In the genomic region with DNA sequence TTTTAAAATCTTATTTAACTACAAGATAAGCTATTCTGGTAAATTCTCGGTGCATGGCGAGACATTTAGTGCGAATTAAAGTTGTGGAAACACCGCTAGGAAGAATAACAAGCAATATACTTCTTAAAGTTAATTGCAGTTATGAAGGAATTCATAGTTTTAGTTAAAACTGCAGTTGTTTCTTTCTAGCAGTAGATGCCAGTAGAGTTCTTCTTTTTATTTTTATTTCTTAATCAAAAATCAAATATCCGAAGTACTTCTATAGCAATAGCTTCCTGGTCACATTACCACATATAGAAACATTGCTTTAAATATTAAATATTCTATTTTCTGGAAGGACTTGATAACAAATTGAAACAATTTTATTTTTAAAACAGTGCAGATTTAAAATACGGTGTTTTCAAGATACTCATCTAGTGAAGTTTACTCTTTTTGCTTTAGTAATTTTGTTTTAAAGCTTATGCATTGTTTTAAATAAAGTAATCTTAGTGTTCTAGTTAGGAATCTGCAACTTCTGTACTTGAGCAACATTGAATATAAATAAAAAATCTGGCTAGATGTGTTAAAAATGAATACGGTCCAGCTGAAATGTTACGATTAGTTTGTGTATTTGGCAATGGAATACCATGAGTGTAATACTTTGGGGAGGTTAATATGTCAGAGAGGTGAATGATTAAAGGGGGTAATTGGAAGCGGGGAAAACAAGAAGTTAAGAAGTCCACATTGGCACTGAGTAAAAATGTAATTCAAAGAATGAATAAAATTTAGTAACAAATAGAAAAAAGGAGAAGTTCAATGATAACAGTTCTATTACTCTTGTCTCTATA, we compare ENCODE assay signal across 8 cellular contexts. TPM values are rescaled to one million over a fixed set of nuclear protein-coding genes. Genes with fewer than 3 reads are reported as not detected.
DNase-seq lines count a peak whose midpoint lies in the region; ATAC-seq and TF ChIP-seq lines count a peak whose summit lies in the region.

No MANE protein-coding gene starts in this region.

- H3K4me1 ChIP-seq in psoas muscle, result no peaks in the 10 kb centered on the region

- no peaks in the 10 kb centered on the region for H3K27me3 Mint-ChIP-seq in stimulated activated naive CD8-positive, alpha-beta T cell treated with anti-CD3 and anti-CD28 coated beads, Interleukin-15, amount 100 ng/mL, for 72 hours

- no peak overlapping the region for H3K4me3 Mint-ChIP-seq in stimulated activated naive CD8-positive, alpha-beta T cell treated with anti-CD3 and anti-CD28 coated beads, Interleukin-15, amount 100 ng/mL, for 72 hours

- DNase-seq in DMS153 treated with DMSO at 0.1 percent for 48 hours (lab: John Stamatoyannopoulos, UW; ENCODE audit: unreplicated experiment) (peak; percentile 36), DMS153 (lab: John Stamatoyannopoulos, UW) (no peak), NCI-H2196 (lab: John Stamatoyannopoulos, UW; ENCODE audit: unreplicated experiment) (peak; percentile 27), dermis blood vessel endothelial cell (peak; percentile 48), psoas muscle (no peak), anterior cingulate cortex (lab: John Stamatoyannopoulos, UW) (no peak)
- no peak for DNase-seq in stimulated activated naive CD8-positive, alpha-beta T cell treated with anti-CD3 and anti-CD28 coated beads, Interleukin-15, amount 100 ng/mL, for 72 hours

- H3K27ac ChIP-seq in psoas muscle, result no peak overlapping the region

- H3K9me3 Mint-ChIP-seq in stimulated activated naive CD8-positive, alpha-beta T cell treated with anti-CD3 and anti-CD28 coated beads, Interleukin-15, amount 100 ng/mL, for 72 hours, result peaks cover 0 to 5% of the 10 kb centered on the region in 2 donors

- H3K4me1 Mint-ChIP-seq in stimulated activated naive CD8-positive, alpha-beta T cell treated with anti-CD3 and anti-CD28 coated beads, Interleukin-15, amount 100 ng/mL, for 72 hours, result peaks cover 10% of the 10 kb centered on the region

- TF ChIP-seq CTCF in psoas muscle (IDR thresholded peaks at IDR 0.05), result peak; percentile 52

- H3K9me3 ChIP-seq in psoas muscle, result peaks cover 9% of the 10 kb centered on the region

- WGBS in psoas muscle, 3 donors, result 76 to 85% (median 79%) methylated on average over 9 of the region's 9 CpGs

- H3K36me3 ChIP-seq in psoas muscle (ENCODE audit: insufficient read depth in 1 of 2, low read depth in 1 of 2), result no peaks in the 10 kb centered on the region

- intact Hi-C loops in psoas muscle (cut with DNase I), result loop anchor here (2.0 to 10.0 kb wide), 3 partner anchors 293 to 483 kb away; no protein-coding TSS in a partner anchor

- no peak overlapping the region for H3K4me3 ChIP-seq in psoas muscle

- no peak for ATAC-seq in psoas muscle
- no peak for ATAC-seq in stimulated activated naive CD8-positive, alpha-beta T cell treated with anti-CD3 and anti-CD28 coated beads, Interleukin-15, amount 100 ng/mL, for 72 hours
- ATAC-seq in GM18873 (IDR thresholded peaks at IDR 0.05; ENCODE audit: low FRiP score, unreplicated experiment), result no peak

- H3K27ac Mint-ChIP-seq in stimulated activated naive CD8-positive, alpha-beta T cell treated with anti-CD3 and anti-CD28 coated beads, Interleukin-15, amount 100 ng/mL, for 72 hours, result no peak overlapping the region

- no peaks in the 10 kb centered on the region for H3K27me3 ChIP-seq in psoas muscle (ENCODE audit: insufficient read depth in 3 of 3, low read length in 2 of 3)

RNA-seq across cellular contexts. Expression of a gene that starts 2.7 kb away (rescaled TPM):
- 20.6 and 30.8 TPM in 2 replicates for total RNA-seq in dermis blood vessel endothelial cell
- total RNA-seq in psoas muscle, result 10 to 100 TPM in 3 of 4 donors, 1 to 10 TPM in 1; 4.9 to 24.5 (median 13.6) TPM
- polyA plus RNA-seq in psoas muscle, result 1 to 10 TPM; 2.6 to 4.9 (median 3.3) TPM

Comparison
In these comparisons a context has a peak if more than half of its experiments do, and no peak if none do; other contexts are left out.
1. DNase-seq: peak in DMS153 treated with DMSO at 0.1 percent for 48 hours (single experiment), NCI-H2196 (single experiment) and dermis blood vessel endothelial cell (single experiment); none in DMS153 (single experiment), psoas muscle (0 of 2), stimulated activated naive CD8-positive, alpha-beta T cell treated with anti-CD3 and anti-CD28 coated beads, Interleukin-15, amount 100 ng/mL, for 72 hours (0 of 2) and anterior cingulate cortex (0 of 58).